Comparison of ENCODE assay signal across 30 cellular contexts in genomic region chr4:47641755-47642154, GRCh38.
DNase-seq lines count a peak whose midpoint lies in the region; ATAC-seq, FAIRE-seq and TF ChIP-seq lines count a peak whose summit lies in the region.
"Had no signal": no experiment of that assay in that cellular context is flagged by ENCODE, and none has a peak within 500 bp of the region (broad histone marks: within the 10 kb centered on the region; RNA-seq: fewer than 3 reads in every experiment).

No MANE protein-coding gene starts in this region.

- H3K9ac ChIP-seq in astrocyte (ENCODE audit: low read length) = no peak overlapping the region
- H3K9ac ChIP-seq: neural progenitor cell, parathyroid adenoma had no signal

- no peaks in the 10 kb centered on the region for H3K79me2 ChIP-seq in astrocyte (ENCODE audit: insufficient read depth, low read length)
- H3K79me2 ChIP-seq: parathyroid adenoma had no signal

- H3K36me3 ChIP-seq in astrocyte (ENCODE audit: insufficient read depth, low read length) = no peaks in the 10 kb centered on the region
- H3K36me3 ChIP-seq in left lung = no peaks in the 10 kb centered on the region
- H3K36me3 ChIP-seq: ascending aorta, neural progenitor cell had no signal

- H3K9me3 ChIP-seq in astrocyte (ENCODE audit: insufficient read depth, low read depth, low read length) = no peaks in the 10 kb centered on the region
- peaks cover 0 to 5% of the 10 kb centered on the region in 2 donors for H3K9me3 ChIP-seq in left lung

- no peak for TF ChIP-seq POLR2A in GM18505 (IDR thresholded peaks at IDR 0.05; ENCODE audit: borderline replicate concordance, extremely low read depth, insufficient read depth, insufficient read length)

- no peak overlapping the region for H2AFZ ChIP-seq in astrocyte (ENCODE audit: low read depth, low read length)
- H2AFZ ChIP-seq: neural progenitor cell, parathyroid adenoma had no signal

- intact Hi-C loops in left lung (cut with DNase I) = no loop called here

- FAIRE-seq in astrocyte (lab: Jason Lieb, UNC) (no peak), frontal cortex (lab: Jason Lieb, UNC) (no peak)
- FAIRE-seq: D721Med, endometrium, GM12892, urothelium cell line had no signal

- no peak overlapping the region for H3K4me2 ChIP-seq in astrocyte (ENCODE audit: low read length)
- H3K4me2 ChIP-seq: neural progenitor cell had no signal

- peaks cover 14% of the 10 kb centered on the region for H3K9me3 Mint-ChIP-seq in astrocyte (ENCODE audit: unreplicated experiment)

- H3K4me3 Mint-ChIP-seq in astrocyte (ENCODE audit: unreplicated experiment) = no peak overlapping the region
- H3K4me3 Mint-ChIP-seq: activated CD4-positive, alpha-beta T cell treated with anti-CD3 and anti-CD28 coated beads for 36 hours; activated naive CD8-positive, alpha-beta T cell treated with anti-CD3 and anti-CD28 coated beads for 36 hours; central memory CD8-positive, alpha-beta T cell; neural progenitor cell; stimulated activated naive B cell treated with anti-CD40 and anti-IgM and Interleukin-4, amounts not matched to agents 10 μg/mL and 1 μg/mL and 100 μg/mL, for 72 hours had no signal

- H3K27ac ChIP-seq in astrocyte (ENCODE audit: low read depth, low read length) = no peak overlapping the region
- H3K27ac ChIP-seq in left lung = no peak overlapping the region
- H3K27ac ChIP-seq: ascending aorta, C4-2B, heart right ventricle, neural progenitor cell, parathyroid adenoma, RWPE1 had no signal

- H3K36me3 Mint-ChIP-seq in astrocyte (ENCODE audit: low read depth, unreplicated experiment) = peaks cover 5% of the 10 kb centered on the region
- H3K36me3 Mint-ChIP-seq: activated naive CD8-positive, alpha-beta T cell treated with anti-CD3 and anti-CD28 coated beads for 36 hours; neural progenitor cell had no signal

- H3K4me3 ChIP-seq in astrocyte (ENCODE audit: insufficient read depth, low read depth, low read length) = no peak overlapping the region
- H3K4me3 ChIP-seq in left lung = no peak overlapping the region
- H3K4me3 ChIP-seq: ascending aorta, heart right ventricle, neural progenitor cell had no signal

- H3K4me1 ChIP-seq in astrocyte (ENCODE audit: insufficient read depth, low read length) (no peaks in the 10 kb centered on the region), left lung (no peaks in the 10 kb centered on the region)
- H3K4me1 ChIP-seq: ascending aorta, neural progenitor cell, parathyroid adenoma had no signal

- TF ChIP-seq CTCF in astrocyte (IDR thresholded peaks at IDR 0.05; ENCODE audit: insufficient read depth, low read depth, low read length) (no peak), left lung (IDR thresholded peaks at IDR 0.05) (no peak)

- peak; percentile 65 for DNase-seq in DMS 273 (lab: John Stamatoyannopoulos, UW; ENCODE audit: unreplicated experiment)
- peak; percentile 47 for DNase-seq in HCEC 1CT
- peak; percentile 27 for DNase-seq in astrocyte (ENCODE audit: low read depth)
- no peak for DNase-seq in left lung
- DNase-seq in NCI-H2227 (lab: John Stamatoyannopoulos, UW; ENCODE audit: unreplicated experiment) = no peak
- DNase-seq in frontal cortex (ENCODE audit: low spot score in 2 of 2) = no peak
- DNase-seq: activated CD4-positive, alpha-beta T cell treated with anti-CD3 and anti-CD28 coated beads for 36 hours; activated effector memory CD4-positive, alpha-beta T cell treated with Interleukin-2 at 50 U/mL for 16 hours; activated naive CD8-positive, alpha-beta T cell treated with anti-CD3 and anti-CD28 coated beads for 36 hours; dermis blood vessel endothelial cell; heart right ventricle; mammary epithelial cell; NCI-H1092; NCI-H187 treated with DMSO at 0.1 percent for 48 hours; NCI-H2227 treated with DMSO at 0.1 percent for 48 hours; NCI-H69; stimulated activated naive B cell treated with anti-CD40 and anti-IgM and Interleukin-4, amounts not matched to agents 10 μg/mL and 1 μg/mL and 100 μg/mL, for 72 hours; T-helper 2 cell had no signal

- no peaks in the 10 kb centered on the region for H4K20me1 ChIP-seq in astrocyte (ENCODE audit: insufficient read depth, low read length)

- H3K4me1 Mint-ChIP-seq in astrocyte (ENCODE audit: low read depth, unreplicated experiment) = peaks cover 14% of the 10 kb centered on the region
- H3K4me1 Mint-ChIP-seq: activated CD4-positive, alpha-beta T cell treated with anti-CD3 and anti-CD28 coated beads for 36 hours; central memory CD8-positive, alpha-beta T cell; stimulated activated naive B cell treated with anti-CD40 and anti-IgM and Interleukin-4, amounts not matched to agents 10 μg/mL and 1 μg/mL and 100 μg/mL, for 72 hours had no signal

- no peaks in the 10 kb centered on the region for H3K27me3 Mint-ChIP-seq in astrocyte (ENCODE audit: low read depth, unreplicated experiment)

- H3K27me3 ChIP-seq in astrocyte (ENCODE audit: insufficient read depth, low read length) = no peaks in the 10 kb centered on the region
- no peaks in the 10 kb centered on the region for H3K27me3 ChIP-seq in left lung
- H3K27me3 ChIP-seq: ascending aorta, heart right ventricle, neural progenitor cell had no signal

- ATAC-seq in left lung (peak; percentile 63), GM18511 (IDR thresholded peaks at IDR 0.05; ENCODE audit: unreplicated experiment) (no peak), GM18505 (IDR thresholded peaks at IDR 0.05; ENCODE audit: unreplicated experiment) (no peak)
- ATAC-seq: activated CD4-positive, alpha-beta T cell treated with anti-CD3 and anti-CD28 coated beads for 36 hours; stimulated activated naive B cell treated with anti-CD40 and anti-IgM and Interleukin-4, amounts not matched to agents 10 μg/mL and 1 μg/mL and 100 μg/mL, for 72 hours had no signal

- no peak overlapping the region for H3K27ac Mint-ChIP-seq in astrocyte (ENCODE audit: unreplicated experiment)
- H3K27ac Mint-ChIP-seq: activated CD4-positive, alpha-beta T cell treated with anti-CD3 and anti-CD28 coated beads for 36 hours; activated naive CD8-positive, alpha-beta T cell treated with anti-CD3 and anti-CD28 coated beads for 36 hours; neural progenitor cell; stimulated activated naive B cell treated with anti-CD40 and anti-IgM and Interleukin-4, amounts not matched to agents 10 μg/mL and 1 μg/mL and 100 μg/mL, for 72 hours had no signal

Comparison
In these comparisons a context has a peak if more than half of its experiments do, and no peak if none do; other contexts are left out.
1. DNase-seq: peak in DMS 273 (single experiment), HCEC 1CT (single experiment) and astrocyte (single experiment); none in left lung (0 of 2), NCI-H2227 (single experiment) and frontal cortex (0 of 2).